In genomic region chr2:216108967-216109921, GRCh38 we compare ENCODE assay signal across 8 cellular contexts. TPM values are rescaled to one million over a fixed set of nuclear protein-coding genes. Genes with fewer than 3 reads are reported as not detected.
DNase-seq lines count a peak whose midpoint lies in the region; ATAC-seq and TF ChIP-seq lines count a peak whose summit lies in the region.

TSS of gene XRCC5 (plus strand) at chr2:216109348. CDS start at chr2:216109437, 89 bp downstream.

- H3K27ac ChIP-seq in colonic mucosa: peak within 1 kb of the TSS; percentile 83

- DNase-seq in BJ (ENCODE audit: low read depth) (peak; percentile 91), NCI-H69 (lab: John Stamatoyannopoulos, UW) (peak; percentile 95), colonic mucosa (peak; percentile 96), kidney tubule cell (ENCODE audit: low spot score) (peak; percentile 98)
- DNase-seq in activated CD4-positive, alpha-beta T cell treated with anti-CD3 and anti-CD28 coated beads, Interleukin-2, amount 10 ng/mL, durations not matched to agents 24 days and 14 days: peak; percentile 99
- DNase-seq in stimulated activated CD4-positive, alpha-beta T cell treated with anti-CD3 and anti-CD28 coated beads, Interleukin-1b, Interleukin-23, amount 100 ng/mL, for 1 hour (ENCODE audit: low read depth in 2 of 2): peak; percentile 91 to 94

- H3K4me1 ChIP-seq in colonic mucosa: no peaks in the 10 kb centered on the region

- peaks cover 41% of the 10 kb centered on the region for H3K36me3 Mint-ChIP-seq in activated CD4-positive, alpha-beta T cell treated with anti-CD3 and anti-CD28 coated beads, Interleukin-2, amount 10 ng/mL, durations not matched to agents 24 days and 14 days (ENCODE audit: low read depth)

- intact Hi-C loops in activated CD4-positive, alpha-beta T cell treated with anti-CD3 and anti-CD28 coated beads, Interleukin-2, amount 10 ng/mL, durations not matched to agents 24 days and 14 days (cut with micrococcal nuclease): loop anchor here (1.0 to 5.0 kb wide), 6 partner anchors 28 to 797 kb away; partner anchors contain the start of genes ATIC, PECR, RPL37A and SMARCAL1
- intact Hi-C loops in colonic mucosa (cut with DNase I): no loop called here

- H3K4me1 Mint-ChIP-seq in activated CD4-positive, alpha-beta T cell treated with anti-CD3 and anti-CD28 coated beads, Interleukin-2, amount 10 ng/mL, durations not matched to agents 24 days and 14 days: peaks cover 47% of the 10 kb centered on the region

- H3K4me3 Mint-ChIP-seq in activated CD4-positive, alpha-beta T cell treated with anti-CD3 and anti-CD28 coated beads, Interleukin-2, amount 10 ng/mL, durations not matched to agents 24 days and 14 days: peak within 1 kb of the TSS; percentile 100

- H3K4me3 ChIP-seq in BJ (ENCODE audit: low read depth, low read length): peak within 1 kb of the TSS; percentile 92
- H3K4me3 ChIP-seq in colonic mucosa: peak within 1 kb of the TSS; percentile 85

- H3K9ac ChIP-seq in colonic mucosa (ENCODE audit: low read depth in 2 of 2, low read length in 2 of 2): peak within 1 kb of the TSS; percentile 90 to 95

- H3K36me3 ChIP-seq in BJ (ENCODE audit: control insufficient read depth, insufficient read depth, low read length) (peaks cover 3% of the 10 kb centered on the region; the same call in 1 of the 2 replicates), colonic mucosa (no peaks in the 10 kb centered on the region)

- H3K27me3 Mint-ChIP-seq in activated CD4-positive, alpha-beta T cell treated with anti-CD3 and anti-CD28 coated beads, Interleukin-2, amount 10 ng/mL, durations not matched to agents 24 days and 14 days: peaks cover 4% of the 10 kb centered on the region

- TF ChIP-seq CTCF in BJ (IDR thresholded peaks at IDR 0.05; ENCODE audit: insufficient read depth, low read depth, low read length): no peak
- no peak for TF ChIP-seq CTCF in colonic mucosa (IDR thresholded peaks at IDR 0.05)

- CTCF ChIA-PET in BJ (lab: Yijun Ruan, JAX): interaction anchor here (0.6 to 2.0 kb wide), 16 partner anchors 10 to 557 kb away, joined by 3 to 7 read pairs (median 4); no protein-coding TSS in a partner anchor

- POLR2A ChIA-PET in BJ (lab: Charles Lee): interaction anchor here (0.7 kb wide), 1 partner anchor 188 kb away, joined by 3 read pairs; no protein-coding TSS in a partner anchor

- H3K27me3 ChIP-seq in BJ (ENCODE audit: control insufficient read depth, insufficient read depth, low read length): peaks cover 2% of the 10 kb centered on the region; the same call in 1 of the 2 replicates
- no peaks in the 10 kb centered on the region for H3K27me3 ChIP-seq in colonic mucosa

- H3K27ac Mint-ChIP-seq in activated CD4-positive, alpha-beta T cell treated with anti-CD3 and anti-CD28 coated beads, Interleukin-2, amount 10 ng/mL, durations not matched to agents 24 days and 14 days: peak within 1 kb of the TSS; percentile 98

- H3K9me3 ChIP-seq in colonic mucosa: no peaks in the 10 kb centered on the region

- no peaks in the 10 kb centered on the region for H3K9me3 Mint-ChIP-seq in activated CD4-positive, alpha-beta T cell treated with anti-CD3 and anti-CD28 coated beads, Interleukin-2, amount 10 ng/mL, durations not matched to agents 24 days and 14 days

- ATAC-seq in GM19351 (IDR thresholded peaks at IDR 0.05; ENCODE audit: unreplicated experiment) (peak; percentile 34), HG03520 (IDR thresholded peaks at IDR 0.05; ENCODE audit: unreplicated experiment) (peak; percentile 43)

RNA-seq across cellular contexts. Expression of gene XRCC5, which starts in this region (rescaled TPM):
- polyA plus RNA-seq in BJ (2011; rRNA removed): 252 and 345 TPM in 2 replicates
- polyA minus RNA-seq in BJ (2011; rRNA and poly(A)+ RNA removed): 231 and 239 TPM in 2 replicates
- total RNA-seq in activated CD4-positive, alpha-beta T cell treated with anti-CD3 and anti-CD28 coated beads, Interleukin-2, amount 10 ng/mL, durations not matched to agents 24 days and 14 days: 476 and 510 TPM in 2 replicates
- 100 to 1,000 TPM; 205 to 244 TPM for total RNA-seq in colonic mucosa

Comparison
In these comparisons a context has a peak if more than half of its experiments do, and no peak if none do; other contexts are left out.
1. Peak in every context shown above with its lines: DNase-seq, ATAC-seq, H3K4me3 ChIP-seq and H3K27ac ChIP-seq.